Comparison of ENCODE assay signal across 1 cellular context in the genomic region with DNA sequence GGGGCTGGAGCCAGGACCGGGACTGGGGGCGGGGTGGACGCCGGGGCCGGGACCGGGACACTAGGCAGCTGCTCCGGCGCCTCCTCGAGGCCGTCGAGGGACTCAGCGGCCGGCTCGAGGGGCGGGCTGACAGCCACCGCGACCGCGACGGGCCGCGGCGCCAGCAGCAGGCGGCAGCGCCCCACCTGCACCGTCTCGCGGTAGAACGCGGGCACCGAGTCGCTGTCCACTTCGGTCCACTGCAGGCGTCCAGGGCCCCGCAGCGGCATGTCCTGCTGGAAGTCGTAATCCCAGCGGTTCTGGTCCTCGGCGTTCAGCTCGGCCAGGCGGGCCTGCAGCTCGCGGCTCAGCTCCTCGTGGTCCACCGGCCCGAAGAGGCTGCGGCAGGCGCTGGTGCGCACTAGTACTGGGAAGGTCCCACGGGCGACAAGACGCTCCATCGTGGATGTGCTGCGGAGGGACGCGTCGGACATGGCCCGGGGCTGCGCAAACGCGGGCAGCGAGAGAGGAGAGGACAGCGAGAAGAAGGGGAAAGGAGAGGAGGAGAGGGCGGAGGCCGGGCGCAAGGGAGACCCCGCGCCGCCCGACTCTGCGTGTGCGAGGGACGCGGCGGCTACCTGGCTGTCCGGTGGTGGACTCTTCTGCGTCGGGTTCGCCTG.
TF ChIP-seq lines count a peak whose summit lies in the region.

No MANE protein-coding gene starts in this region.

TF ChIP-seq in SK-N-SH, 30 proteins besides CTCF, POLR2A, EP300 and RAD21 (continued from another document):
- TF ChIP-seq, protein P1, sequence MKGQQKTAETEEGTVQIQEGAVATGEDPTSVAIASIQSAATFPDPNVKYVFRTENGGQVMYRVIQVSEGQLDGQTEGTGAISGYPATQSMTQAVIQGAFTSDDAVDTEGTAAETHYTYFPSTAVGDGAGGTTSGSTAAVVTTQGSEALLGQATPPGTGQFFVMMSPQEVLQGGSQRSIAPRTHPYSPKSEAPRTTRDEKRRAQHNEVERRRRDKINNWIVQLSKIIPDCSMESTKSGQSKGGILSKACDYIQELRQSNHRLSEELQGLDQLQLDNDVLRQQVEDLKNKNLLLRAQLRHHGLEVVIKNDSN (IDR thresholded peaks at IDR 0.05; ENCODE audit: borderline replicate concordance, low read depth) = no peak
- TF ChIP-seq, protein P2, sequence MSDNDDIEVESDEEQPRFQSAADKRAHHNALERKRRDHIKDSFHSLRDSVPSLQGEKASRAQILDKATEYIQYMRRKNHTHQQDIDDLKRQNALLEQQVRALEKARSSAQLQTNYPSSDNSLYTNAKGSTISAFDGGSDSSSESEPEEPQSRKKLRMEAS (IDR thresholded peaks at IDR 0.05; ENCODE audit: low read depth) = peak; percentile 25; the same call in 1 of the 2 replicates
- TF ChIP-seq NFIC (IDR thresholded peaks at IDR 0.05; ENCODE audit: borderline replicate concordance) (no peak), SIN3A (IDR thresholded peaks at IDR 0.05; ENCODE audit: borderline replicate concordance, low read depth, low read length) (no peak), SMC3 (IDR thresholded peaks at IDR 0.05; ENCODE audit: low read depth, low read length) (peak; percentile 38; the same call in 1 of the 2 replicates)
